In genomic region chr4:41882622-41883347, GRCh38 we compare ENCODE assay signal across 8 cellular contexts. TPM values are rescaled to one million over a fixed set of nuclear protein-coding genes. Genes with fewer than 3 reads are reported as not detected.
DNase-seq lines count a peak whose midpoint lies in the region; ATAC-seq and TF ChIP-seq lines count a peak whose summit lies in the region.

No MANE protein-coding gene starts in this region.

- peaks cover 25% of the 10 kb centered on the region for H3K4me1 ChIP-seq in CD4-positive, CD25-positive, alpha-beta regulatory T cell (ENCODE audit: control insufficient read depth, insufficient read depth, low read length, poor library complexity, severe bottlenecking)
- peaks cover 26% of the 10 kb centered on the region for H3K4me1 ChIP-seq in body of pancreas

- in situ Hi-C loops in KBM-7 (cut with MboI; ENCODE audit: low pct_unique_long_range_greater_than_20kb, low sequenced_read_pairs), result loop anchor here (25.0 kb wide), 1 partner anchor 195 kb away; no protein-coding TSS in a partner anchor

- peak; percentile 10 to 64 (median 40) for DNase-seq in CD4-positive, CD25-positive, alpha-beta regulatory T cell
- peak; percentile 59 for DNase-seq in KBM-7
- DNase-seq in T-helper 9 cell, result peak; percentile 35
- peak in 3 of 4 donors; percentile 21 to 54 (median 46) for DNase-seq in body of pancreas
- DNase-seq in immature natural killer cell, result peak; percentile 10 to 35 (median 19)
- DNase-seq in stimulated activated CD4-positive, alpha-beta T cell treated with anti-CD3 and anti-CD28 coated beads, Interleukin-4, amount 100 ng/mL, for 1 hour, result peak; percentile 63

- peak; percentile 73 to 84 for ATAC-seq in CD4-positive, CD25-positive, alpha-beta regulatory T cell (ENCODE audit: low read depth in 2 of 2)
- ATAC-seq in GM19455 (IDR thresholded peaks at IDR 0.05; ENCODE audit: unreplicated experiment) (peak; percentile 72), body of pancreas (peak; percentile 70), GM18517 (IDR thresholded peaks at IDR 0.05; ENCODE audit: unreplicated experiment) (no peak)

- H3K4me1 Mint-ChIP-seq in CD4-positive, CD25-positive, alpha-beta regulatory T cell, result peaks cover 2 to 30% (median 13%) of the 10 kb centered on the region in 4 donors
- peaks cover 5 to 10% of the 10 kb centered on the region in 2 donors for H3K4me1 Mint-ChIP-seq in immature natural killer cell

- intact Hi-C loops in body of pancreas (cut with DNase I), result loop anchor here (10.0 kb wide), 1 partner anchor 598 kb away; no protein-coding TSS in a partner anchor

- no peaks in the 10 kb centered on the region for H3K36me3 ChIP-seq in CD4-positive, CD25-positive, alpha-beta regulatory T cell (ENCODE audit: control insufficient read depth, insufficient read depth, low read length)
- no peaks in the 10 kb centered on the region for H3K36me3 ChIP-seq in body of pancreas (replicated peaks in 1 of 2; ENCODE audit: insufficient read depth in 1 of 2, low read depth in 2 of 2)

- no peak for TF ChIP-seq POLR2A in body of pancreas (IDR thresholded peaks at IDR 0.05)

- H3K27ac Mint-ChIP-seq in CD4-positive, CD25-positive, alpha-beta regulatory T cell, result no peak overlapping the region
- H3K27ac Mint-ChIP-seq in immature natural killer cell, result no peak overlapping the region

- no peaks in the 10 kb centered on the region for H3K9me3 ChIP-seq in CD4-positive, CD25-positive, alpha-beta regulatory T cell (ENCODE audit: control insufficient read depth in 2 of 2, low read length in 2 of 2)
- no peaks in the 10 kb centered on the region for H3K9me3 ChIP-seq in body of pancreas

- H3K4me3 Mint-ChIP-seq in CD4-positive, CD25-positive, alpha-beta regulatory T cell, result peak overlapping the region; percentile 4 to 78 (median 62)
- peak overlapping the region; percentile 58 to 83 (median 74) for H3K4me3 Mint-ChIP-seq in immature natural killer cell

- 15 to 18% methylated on average over 34 of the region's 34 CpGs for WGBS in body of pancreas, 2 donors

- no peaks in the 10 kb centered on the region for H3K9me3 Mint-ChIP-seq in CD4-positive, CD25-positive, alpha-beta regulatory T cell
- peaks cover 0 to 5% (median 0%) of the 10 kb centered on the region in 6 donors for H3K9me3 Mint-ChIP-seq in immature natural killer cell

- TF ChIP-seq CTCF in body of pancreas (IDR thresholded peaks at IDR 0.05), result peak; percentile 69 to 99 (median 72)

- H3K27me3 Mint-ChIP-seq in CD4-positive, CD25-positive, alpha-beta regulatory T cell, result peaks cover 83% of the 10 kb centered on the region
- peaks cover 11 to 29% (median 16%) of the 10 kb centered on the region in 3 donors for H3K27me3 Mint-ChIP-seq in immature natural killer cell (ENCODE audit: low read depth in 3 of 3)

- H3K4me3 ChIP-seq in CD4-positive, CD25-positive, alpha-beta regulatory T cell (ENCODE audit: low read depth, low read length), result peak overlapping the region; percentile 60
- no peak overlapping the region for H3K4me3 ChIP-seq in body of pancreas

- H3K36me3 Mint-ChIP-seq in CD4-positive, CD25-positive, alpha-beta regulatory T cell, result no peaks in the 10 kb centered on the region
- no peaks in the 10 kb centered on the region for H3K36me3 Mint-ChIP-seq in immature natural killer cell

- peaks cover 18% of the 10 kb centered on the region for H3K27me3 ChIP-seq in CD4-positive, CD25-positive, alpha-beta regulatory T cell (ENCODE audit: control insufficient read depth, insufficient read depth, low read length)
- peaks cover 0 to 16% of the 10 kb centered on the region in 2 donors for H3K27me3 ChIP-seq in body of pancreas

- no peak overlapping the region for H3K27ac ChIP-seq in CD4-positive, CD25-positive, alpha-beta regulatory T cell (ENCODE audit: insufficient read depth, low read length, poor library complexity, severe bottlenecking)
- H3K27ac ChIP-seq in body of pancreas, result no peak overlapping the region

RNA-seq across cellular contexts. Expression of gene TMEM33, which starts 52.4 kb away (rescaled TPM):
- 30.1 TPM for total RNA-seq in CD4-positive, CD25-positive, alpha-beta regulatory T cell
- 10 to 100 TPM; 20.7 to 37.7 (median 27.6) TPM for polyA plus RNA-seq in CD4-positive, CD25-positive, alpha-beta regulatory T cell
- 10 to 100 TPM; 22.1 to 26.0 TPM for total RNA-seq in body of pancreas
- polyA plus RNA-seq in immature natural killer cell, result 10 to 100 TPM; 11.0 to 31.4 (median 14.1) TPM
